1 cellular context compared by ENCODE assay signal in genomic region chr1:156371553-156372264, GRCh38.
TF ChIP-seq lines count a peak whose summit lies in the region.

No MANE protein-coding gene starts in this region.

TF ChIP-seq in HepG2, 621 proteins besides CTCF, POLR2A, EP300 and RAD21 (continued from another document and continues in another):
- 0 out of 2 replicates have a peak, but pooled peaks have one; percentile 18 for TF ChIP-seq TP53 (CRISPR knock-in tag; conservative IDR thresholded peaks at IDR 0.05)
- no peak for TF ChIP-seq FOXO4 (CRISPR knock-in tag; conservative IDR thresholded peaks at IDR 0.05)
- no peak for TF ChIP-seq KAT2B (IDR thresholded peaks at IDR 0.05; ENCODE audit: borderline replicate concordance, low read depth, low read length)
- peak; percentile 62; the same call in 1 of the 2 replicates for TF ChIP-seq FOXC1 (CRISPR knock-in tag; IDR thresholded peaks at IDR 0.05; ENCODE audit: borderline replicate concordance)
- TF ChIP-seq ZNF747 (CRISPR knock-in tag; IDR thresholded peaks at IDR 0.05; ENCODE audit: borderline replicate concordance), result peak; percentile 68; the same call in 1 of the 2 replicates
- TF ChIP-seq ZMYM2 (CRISPR knock-in tag; IDR thresholded peaks at IDR 0.05), result peak; percentile 84
- TF ChIP-seq ESRRA (CRISPR knock-in tag; IDR thresholded peaks at IDR 0.05; ENCODE audit: low read depth), result peak; percentile 97
- TF ChIP-seq ZNF331 (CRISPR knock-in tag; IDR thresholded peaks at IDR 0.05), result peak; percentile 83
- 0 out of 2 replicates have a peak, but pooled peaks have one; percentile 24 for TF ChIP-seq ZNF343 (CRISPR knock-in tag; IDR thresholded peaks at IDR 0.05)
- no peak for TF ChIP-seq RNF219 (CRISPR knock-in tag; IDR thresholded peaks at IDR 0.05)
- TF ChIP-seq ZNF432 (CRISPR knock-in tag; IDR thresholded peaks at IDR 0.05; ENCODE audit: borderline replicate concordance), result no peak
- peak; percentile 64; the same call in 1 of the 2 replicates for TF ChIP-seq ZNF142 (CRISPR knock-in tag; IDR thresholded peaks at IDR 0.05)
- TF ChIP-seq HOXD1 (CRISPR knock-in tag; IDR thresholded peaks at IDR 0.05), result peak; percentile 68; the same call in 1 of the 2 replicates
- no peak for TF ChIP-seq SYNCRIP (IDR thresholded peaks at IDR 0.05; ENCODE audit: insufficient read depth, low read depth, low read length)
- TF ChIP-seq DNMT3B (CRISPR knock-in tag; conservative IDR thresholded peaks at IDR 0.05), result no peak
- TF ChIP-seq AHDC1 (CRISPR knock-in tag; IDR thresholded peaks at IDR 0.05; ENCODE audit: borderline replicate concordance), result peak; percentile 93; the same call in 1 of the 2 replicates
- TF ChIP-seq MEF2D (CRISPR knock-in tag; IDR thresholded peaks at IDR 0.05), result peak; percentile 97
- peak; percentile 89 for TF ChIP-seq STAT6 (CRISPR knock-in tag; IDR thresholded peaks at IDR 0.05; ENCODE audit: borderline replicate concordance)
- peak; percentile 83; the same call in 1 of the 2 replicates for TF ChIP-seq ZBTB34 (CRISPR knock-in tag; IDR thresholded peaks at IDR 0.05)
- TF ChIP-seq ZBTB43 (CRISPR knock-in tag; conservative IDR thresholded peaks at IDR 0.05), result no peak
- no peak for TF ChIP-seq MAF1 (CRISPR knock-in tag; IDR thresholded peaks at IDR 0.05; ENCODE audit: borderline replicate concordance)
- peak; percentile 69 for TF ChIP-seq HNF1A (IDR thresholded peaks at IDR 0.05; ENCODE audit: low read depth)
- peak; percentile 95 for TF ChIP-seq HNF1A (CRISPR knock-in tag; IDR thresholded peaks at IDR 0.05; ENCODE audit: borderline replicate concordance)
- peak; percentile 73 for TF ChIP-seq MIER2 (CRISPR knock-in tag; IDR thresholded peaks at IDR 0.05)
- peak; percentile 98 for TF ChIP-seq MTA1 (CRISPR knock-in tag; IDR thresholded peaks at IDR 0.05; ENCODE audit: borderline replicate concordance)
- TF ChIP-seq PPARG (CRISPR knock-in tag; conservative IDR thresholded peaks at IDR 0.05), result peak; percentile 90
- TF ChIP-seq NFE2 (CRISPR knock-in tag; IDR thresholded peaks at IDR 0.05), result no peak
- TF ChIP-seq KLF12 (CRISPR knock-in tag; IDR thresholded peaks at IDR 0.05; ENCODE audit: borderline replicate concordance), result 0 out of 2 replicates have a peak, but pooled peaks have one; percentile 28
